Comparison of ENCODE assay signal across 29 cellular contexts in the genomic region with DNA sequence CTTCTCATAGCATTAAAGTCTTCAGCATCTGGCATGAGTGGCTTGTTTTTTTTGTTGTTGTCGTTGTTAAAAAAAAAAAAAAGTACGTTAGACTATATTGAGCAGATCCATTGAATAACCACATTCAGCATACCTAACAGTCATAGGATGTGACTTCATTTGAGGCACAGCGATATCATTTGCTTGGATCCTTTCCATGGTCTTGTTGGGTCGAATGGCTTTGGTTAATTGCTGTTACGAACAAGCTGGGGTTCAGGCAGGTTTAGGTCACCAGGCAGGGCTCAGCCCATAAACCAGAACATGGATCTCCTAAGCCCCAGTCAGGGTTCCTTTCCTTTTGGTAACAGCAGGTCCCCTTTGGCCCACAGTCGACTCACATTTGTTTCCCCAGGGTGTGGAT.
"Had no signal": no experiment of that assay in that cellular context is flagged by ENCODE, and none has a peak within 500 bp of the region (broad histone marks: within the 10 kb centered on the region; RNA-seq: fewer than 3 reads in every experiment).

No MANE protein-coding gene starts in this region.

- H3K36me3 ChIP-seq: ascending aorta, brain microvascular endothelial cell, neutrophil, pancreas, right atrium auricular region, suprapubic skin, tibial nerve, uterus, WERI-Rb-1 had no signal

- H3K27me3 ChIP-seq: ascending aorta, brain microvascular endothelial cell, hepatocyte, neutrophil, pancreas, right atrium auricular region, suprapubic skin, tibial nerve, uterus had no signal

- H3K4me3 ChIP-seq: ascending aorta, hepatocyte, pancreas, psoas muscle, right atrium auricular region, skin epidermis, suprapubic skin, tibial nerve, uterus had no signal

- DNase-seq: activated CD4-positive, alpha-beta T cell treated with anti-CD3 and anti-CD28 coated beads for 1 hour; activated CD8-positive, alpha-beta memory T cell treated with anti-CD3 and anti-CD28 coated beads, Interleukin-2, amount 50 U/mL, for 4 hours; activated T-cell treated with anti-CD3 and anti-CD28 coated beads, Interleukin-2, amount 50 U/mL, for 24 hours; brain microvascular endothelial cell; caudate nucleus; effector CD8-positive, alpha-beta T cell; erythroblast; foreskin melanocyte; immature natural killer cell; left ventricle myocardium superior; mammary epithelial cell; pancreas; psoas muscle; stimulated activated CD4-positive, alpha-beta T cell treated with anti-CD3 and anti-CD28 coated beads, Interleukin-2, amount 100 ng/mL, for 24 hours; stimulated activated naive CD8-positive, alpha-beta T cell treated with anti-CD3 and anti-CD28 coated beads, Interleukin-15, amount 100 ng/mL, for 72 hours; uterus; WERI-Rb-1 had no signal

- H3K4me2 ChIP-seq: hepatocyte had no signal

- H3K4me1 ChIP-seq: pancreas, psoas muscle, uterus had no signal

- H3K9me3 ChIP-seq: ascending aorta, neutrophil, pancreas, psoas muscle, right atrium auricular region, suprapubic skin, tibial nerve, uterus had no signal

- ATAC-seq: activated naive CD4-positive, alpha-beta T cell treated with anti-CD3 and anti-CD28 coated beads, Interleukin-2, amount 50 U/mL, for 72 hours; activated T-helper 17 cell treated with anti-CD3 and anti-CD28 coated beads, Interleukin-2, amount 50 U/mL, for 72 hours; left ventricle myocardium superior; natural killer cell treated with Interleukin-12 subunit alpha and Interleukin-12 subunit beta and Interleukin-15 and Interleukin-18, amount 100 ng/mL, for 72 hours; pancreas; psoas muscle; stimulated activated effector memory CD8-positive, alpha-beta T cell treated with anti-CD3 and anti-CD28 coated beads, Interleukin-12 subunit alpha, Interleukin-12 subunit beta, amount 100 ng/mL, for 72 hours; stimulated activated naive CD8-positive, alpha-beta T cell treated with anti-CD3 and anti-CD28 coated beads, Interleukin-15, amount 100 ng/mL, for 72 hours had no signal

- H2AFZ ChIP-seq: hepatocyte had no signal

- H3K79me2 ChIP-seq: hepatocyte had no signal

- H3K27ac ChIP-seq: ascending aorta, brain microvascular endothelial cell, hepatocyte, neutrophil, pancreas, psoas muscle, skin epidermis, suprapubic skin, tibial nerve, uterus, WERI-Rb-1 had no signal

- FAIRE-seq: pancreas, TTC549 had no signal
